11 cellular contexts compared by ENCODE assay signal in the genomic region with DNA sequence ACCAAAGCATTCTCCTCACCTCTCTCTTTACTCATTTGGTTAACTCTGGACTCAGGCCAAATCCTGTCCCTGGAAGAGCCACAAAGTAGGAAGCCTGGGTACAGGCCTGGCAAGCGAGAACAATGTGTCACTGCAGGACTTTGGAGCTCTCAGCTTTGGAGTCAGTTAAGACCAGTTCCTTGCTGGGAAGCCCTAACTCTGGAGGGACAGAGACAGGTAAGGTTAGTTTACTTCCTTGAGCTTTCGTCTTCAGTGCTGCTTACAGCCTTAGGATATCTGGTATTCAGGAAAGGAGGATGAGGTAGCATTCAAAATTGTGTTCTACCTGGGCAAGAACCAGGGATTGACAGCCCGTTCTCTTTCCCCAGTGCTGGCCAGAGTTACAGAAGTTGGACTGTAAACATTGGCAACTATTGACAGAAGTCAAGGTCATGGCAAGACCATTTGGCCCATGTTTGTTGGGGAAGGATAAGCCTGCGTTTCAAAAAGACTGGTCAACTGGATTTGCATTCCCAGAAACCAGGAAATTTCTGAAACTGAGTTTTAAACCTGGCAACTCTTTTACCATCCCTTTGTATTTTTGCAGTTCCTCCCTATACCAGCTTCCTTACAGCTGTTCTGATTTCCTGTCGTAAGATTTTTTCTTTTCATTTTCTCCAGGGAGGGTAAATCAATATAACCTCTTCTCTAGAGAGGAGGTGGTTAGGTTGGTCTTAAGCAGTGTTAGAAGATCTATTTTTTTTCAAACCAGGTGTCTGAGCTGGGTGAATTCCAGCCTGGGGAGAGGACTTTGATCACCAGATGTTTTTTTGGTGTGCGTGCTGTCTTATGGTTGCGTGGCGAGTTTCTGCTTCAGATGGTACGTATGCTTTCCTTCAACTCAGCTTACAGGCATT. TPM values are rescaled to one million over a fixed set of nuclear protein-coding genes. Genes with fewer than 3 reads are reported as not detected.
A peak's percentile ranks its signal among the peaks of the same experiment; 100 is the strongest.
DNase-seq lines count a peak whose midpoint lies in the region; ATAC-seq and TF ChIP-seq lines count a peak whose summit lies in the region.
"Had no signal": no experiment of that assay in that cellular context is flagged by ENCODE, and none has a peak within 500 bp of the region (broad histone marks: within the 10 kb centered on the region; RNA-seq: fewer than 3 reads in every experiment).

A gene with protein sequence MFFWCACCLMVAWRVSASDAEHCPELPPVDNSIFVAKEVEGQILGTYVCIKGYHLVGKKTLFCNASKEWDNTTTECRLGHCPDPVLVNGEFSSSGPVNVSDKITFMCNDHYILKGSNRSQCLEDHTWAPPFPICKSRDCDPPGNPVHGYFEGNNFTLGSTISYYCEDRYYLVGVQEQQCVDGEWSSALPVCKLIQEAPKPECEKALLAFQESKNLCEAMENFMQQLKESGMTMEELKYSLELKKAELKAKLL (plus strand): TSS at position 130 of the 896 bp plus-strand sequence. CDS start 672 bp downstream, at position 802.

- no peaks in the 10 kb centered on the region for H3K36me3 Mint-ChIP-seq in activated naive CD8-positive, alpha-beta T cell treated with anti-CD3 and anti-CD28 coated beads for 36 hours

- intact Hi-C loops in dorsolateral prefrontal cortex (cut with DNase I): loop anchor here in 1 of 2 donors (10.0 kb wide), 1 partner anchor 586 kb away; no protein-coding TSS in a partner anchor

- peaks cover 31% of the 10 kb centered on the region for H3K4me1 Mint-ChIP-seq in activated naive CD8-positive, alpha-beta T cell treated with anti-CD3 and anti-CD28 coated beads for 36 hours

- H3K27me3 Mint-ChIP-seq in activated naive CD8-positive, alpha-beta T cell treated with anti-CD3 and anti-CD28 coated beads for 36 hours: peaks cover 6% of the 10 kb centered on the region

- no peak for TF ChIP-seq CTCF in dorsolateral prefrontal cortex (IDR thresholded peaks at IDR 0.05 in 54 of 56, conservative IDR thresholded peaks at IDR 0.05 in 2 of 56; ENCODE audit: low read depth in 1 of 56, partially characterized antibody in 56 of 56)

- ATAC-seq in GM21529 (IDR thresholded peaks at IDR 0.05; ENCODE audit: unreplicated experiment) (no peak), GM19467 (IDR thresholded peaks at IDR 0.05; ENCODE audit: unreplicated experiment) (no peak)

- no peaks in the 10 kb centered on the region for H3K9me3 Mint-ChIP-seq in activated naive CD8-positive, alpha-beta T cell treated with anti-CD3 and anti-CD28 coated beads for 36 hours

- H3K9me3 ChIP-seq in muscle layer of duodenum (ENCODE audit: control insufficient read depth in 1 of 2, low read length in 2 of 2): no peaks in the 10 kb centered on the region

- H3K4me3 ChIP-seq in muscle layer of duodenum (ENCODE audit: low read depth in 1 of 2, low read length in 2 of 2) (no peak within 1 kb of the TSS), dorsolateral prefrontal cortex (no peak within 1 kb of the TSS)

- H3K27ac ChIP-seq in muscle layer of duodenum (ENCODE audit: low read length) (peak within 1 kb of the TSS; percentile 1), dorsolateral prefrontal cortex (no peak within 1 kb of the TSS)

- H3K27ac Mint-ChIP-seq in activated naive CD8-positive, alpha-beta T cell treated with anti-CD3 and anti-CD28 coated beads for 36 hours: peak within 1 kb of the TSS; percentile 85

- no peaks in the 10 kb centered on the region for H3K4me1 ChIP-seq in muscle layer of duodenum (ENCODE audit: control insufficient read depth in 1 of 2, insufficient read depth in 2 of 2, low read length in 2 of 2)

- H3K27me3 ChIP-seq in muscle layer of duodenum (ENCODE audit: low read depth, low read length) (no peaks in the 10 kb centered on the region), dorsolateral prefrontal cortex (no peaks in the 10 kb centered on the region)

- H3K4me3 Mint-ChIP-seq in activated naive CD8-positive, alpha-beta T cell treated with anti-CD3 and anti-CD28 coated beads for 36 hours: peak within 1 kb of the TSS; percentile 65

- peak; percentile 84 for DNase-seq in DMS53 (lab: John Stamatoyannopoulos, UW)
- peak; percentile 91 for DNase-seq in HT-29 (ENCODE audit: low spot score)
- DNase-seq in activated naive CD8-positive, alpha-beta T cell treated with anti-CD3 and anti-CD28 coated beads for 36 hours: no peak
- no peak for DNase-seq in dorsolateral prefrontal cortex
- DNase-seq in SHP77 treated with DMSO at 0.1 percent for 48 hours (lab: John Stamatoyannopoulos, UW): no peak
- DNase-seq: activated CD4-positive, alpha-beta T cell treated with anti-CD3 and anti-CD28 coated beads for 48 hours; effector memory CD4-positive, alpha-beta T cell; NCI-H1417 had no signal

- no peaks in the 10 kb centered on the region for H3K36me3 ChIP-seq in muscle layer of duodenum (ENCODE audit: control insufficient read depth in 1 of 2, insufficient read depth in 2 of 2, low read length in 2 of 2)

RNA-seq across cellular contexts. Expression of the gene that starts here (rescaled TPM):
- total RNA-seq in HT-29 (2014; rRNA removed; shearing (Covaris generic)): 8.4 and 13.7 TPM in 2 replicates
- 1 to 10 TPM; 1.2 to 1.6 TPM for total RNA-seq in activated naive CD8-positive, alpha-beta T cell treated with anti-CD3 and anti-CD28 coated beads for 36 hours
- total RNA-seq in dorsolateral prefrontal cortex: not detected

Comparison
In these comparisons a context has a peak if more than half of its experiments do, and no peak if none do; other contexts are left out.
1. DNase-seq: peak in DMS53 (single experiment) and HT-29 (single experiment); none in activated naive CD8-positive, alpha-beta T cell treated with anti-CD3 and anti-CD28 coated beads for 36 hours (single experiment), dorsolateral prefrontal cortex (0 of 10) and SHP77 treated with DMSO at 0.1 percent for 48 hours (single experiment).